8 cellular contexts compared by ENCODE assay signal in the genomic region with DNA sequence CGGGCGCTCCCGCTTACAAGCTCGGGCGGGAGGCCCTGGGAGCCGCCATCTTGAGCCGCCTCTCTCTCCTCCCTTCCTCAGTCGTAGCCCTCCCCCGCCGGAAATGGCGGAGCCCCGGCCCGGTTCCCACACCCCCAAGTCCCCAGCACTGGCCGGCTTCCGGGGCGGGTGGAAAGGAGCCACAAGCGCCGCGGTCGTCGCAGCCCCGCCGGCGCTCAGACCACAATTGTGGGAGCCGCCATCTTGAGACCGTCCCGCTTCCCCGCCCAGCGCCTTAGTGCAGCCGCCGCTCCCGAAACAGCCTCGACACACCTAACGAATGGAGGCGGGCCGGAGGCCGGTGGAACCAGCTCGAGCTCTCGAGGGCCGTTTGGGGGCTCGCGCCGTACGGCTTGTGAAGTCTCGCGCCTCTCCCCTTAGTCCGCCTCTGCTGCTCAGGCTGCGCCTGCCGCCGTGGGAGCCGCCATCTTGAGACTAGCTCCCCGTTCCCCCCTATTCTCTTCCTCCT. TPM values are rescaled to one million over a fixed set of nuclear protein-coding genes. Genes with fewer than 3 reads are reported as not detected.
A peak's percentile ranks its signal among the peaks of the same experiment; 100 is the strongest.
DNase-seq lines count a peak whose midpoint lies in the region; ATAC-seq and TF ChIP-seq lines count a peak whose summit lies in the region.

No MANE protein-coding gene starts in this region.

- peak overlapping the region; percentile 98 for H3K4me3 Mint-ChIP-seq in activated CD4-positive, alpha-beta T cell treated with anti-CD3 and anti-CD28 coated beads, Interleukin-2, amount 10 ng/mL, durations not matched to agents 24 days and 14 days

- H3K27me3 Mint-ChIP-seq in activated CD4-positive, alpha-beta T cell treated with anti-CD3 and anti-CD28 coated beads, Interleukin-2, amount 10 ng/mL, durations not matched to agents 24 days and 14 days, result no peaks in the 10 kb centered on the region

- DNase-seq in AG04449 (ENCODE audit: low read depth, low spot score) (peak; percentile 17), NCI-H460 (ENCODE audit: extremely low read depth, low read depth) (peak; percentile 91), colonic mucosa (peak; percentile 95), left lung (peak; percentile 94 to 95)
- DNase-seq in activated CD4-positive, alpha-beta T cell treated with anti-CD3 and anti-CD28 coated beads, Interleukin-2, amount 10 ng/mL, durations not matched to agents 24 days and 14 days, result peak; percentile 96
- peak; percentile 78 for DNase-seq in stimulated activated CD4-positive, alpha-beta T cell treated with anti-CD3 and anti-CD28 coated beads, Interleukin-2, amount 100 ng/mL, for 4 hours (ENCODE audit: low read depth)

- CTCF ChIA-PET in AG04449 (lab: Yijun Ruan, JAX), result interaction anchor here (1.1 to 2.4 kb wide), 4 partner anchors 19 to 77 kb away, joined by 3 to 7 read pairs (median 4); partner anchors contain the start of gene ARHGAP4

- H3K27me3 ChIP-seq in colonic mucosa (no peaks in the 10 kb centered on the region), left lung (no peaks in the 10 kb centered on the region)

- ATAC-seq in GM18873 (IDR thresholded peaks at IDR 0.05; ENCODE audit: low FRiP score, unreplicated experiment) (peak; percentile 37), HG03159 (IDR thresholded peaks at IDR 0.05; ENCODE audit: unreplicated experiment) (peak; percentile 35), left lung (peak; percentile 81)

- H3K27ac Mint-ChIP-seq in activated CD4-positive, alpha-beta T cell treated with anti-CD3 and anti-CD28 coated beads, Interleukin-2, amount 10 ng/mL, durations not matched to agents 24 days and 14 days, result peak overlapping the region; percentile 100

- H3K4me1 ChIP-seq in colonic mucosa (peaks cover 14% of the 10 kb centered on the region), left lung (peaks cover 12 to 53% of the 10 kb centered on the region in 2 donors)

- peak overlapping the region; percentile 83 for H3K4me3 ChIP-seq in AG04449 (ENCODE audit: low read depth, low read length)
- H3K4me3 ChIP-seq in colonic mucosa, result peak overlapping the region; percentile 48
- peak overlapping the region; percentile 72 to 88 for H3K4me3 ChIP-seq in left lung

- H3K9me3 Mint-ChIP-seq in activated CD4-positive, alpha-beta T cell treated with anti-CD3 and anti-CD28 coated beads, Interleukin-2, amount 10 ng/mL, durations not matched to agents 24 days and 14 days, result no peaks in the 10 kb centered on the region

- intact Hi-C loops in activated CD4-positive, alpha-beta T cell treated with anti-CD3 and anti-CD28 coated beads, Interleukin-2, amount 10 ng/mL, durations not matched to agents 24 days and 14 days (cut with micrococcal nuclease), result loop anchor here (2.0 to 5.0 kb wide), 3 partner anchors 50 to 246 kb away; partner anchors contain the start of genes ABCD1, BCAP31 and MECP2
- intact Hi-C loops in colonic mucosa (cut with DNase I) (no loop called here), left lung (cut with DNase I) (no loop called here)

- H3K36me3 Mint-ChIP-seq in activated CD4-positive, alpha-beta T cell treated with anti-CD3 and anti-CD28 coated beads, Interleukin-2, amount 10 ng/mL, durations not matched to agents 24 days and 14 days (ENCODE audit: low read depth), result peaks cover 17% of the 10 kb centered on the region

- peaks cover 35% of the 10 kb centered on the region for H3K4me1 Mint-ChIP-seq in activated CD4-positive, alpha-beta T cell treated with anti-CD3 and anti-CD28 coated beads, Interleukin-2, amount 10 ng/mL, durations not matched to agents 24 days and 14 days

- H3K9me3 ChIP-seq in colonic mucosa, result no peaks in the 10 kb centered on the region
- H3K9me3 ChIP-seq in left lung, result no peaks in the 10 kb centered on the region

- H3K27ac ChIP-seq in colonic mucosa, result peak overlapping the region; percentile 98
- peak overlapping the region; percentile 98 to 99 for H3K27ac ChIP-seq in left lung

- TF ChIP-seq CTCF in AG04449 (IDR thresholded peaks at IDR 0.05; ENCODE audit: insufficient read depth, low read length, missing control alignments) (no peak), colonic mucosa (IDR thresholded peaks at IDR 0.05) (no peak), left lung (IDR thresholded peaks at IDR 0.05) (no peak)

- POLR2A ChIA-PET in AG04449 (lab: Yijun Ruan, JAX), result interaction anchor here (0.5 to 1.0 kb wide), 4 partner anchors 13 to 245 kb away, joined by 3 read pairs; no protein-coding TSS in a partner anchor

- no peaks in the 10 kb centered on the region for H3K36me3 ChIP-seq in colonic mucosa
- no peaks in the 10 kb centered on the region for H3K36me3 ChIP-seq in left lung

- H3K9ac ChIP-seq in colonic mucosa (ENCODE audit: low read depth in 2 of 2, low read length in 2 of 2), result peak overlapping the region; percentile 87 to 88

RNA-seq across cellular contexts. Expression of gene HCFC1, which starts 0.4 kb away (rescaled TPM):
- 28.0 and 30.3 TPM in 2 replicates for total RNA-seq in NCI-H460 (2014; rRNA removed; shearing (Covaris generic))
- 29.6 and 30.7 TPM in 2 replicates for polyA plus RNA-seq in NCI-H460 (2014; cell fraction: nucleus; rRNA removed)
- 107 and 109 TPM in 2 replicates for total RNA-seq in activated CD4-positive, alpha-beta T cell treated with anti-CD3 and anti-CD28 coated beads, Interleukin-2, amount 10 ng/mL, durations not matched to agents 24 days and 14 days
- 10 to 100 TPM; 36.6 to 80.5 TPM for total RNA-seq in colonic mucosa
- 10 to 100 TPM; 46.6 to 58.1 TPM for total RNA-seq in left lung

RNA-seq across cellular contexts. Expression of gene TMEM187, which starts 1.4 kb away (rescaled TPM):
- 10.0 and 10.3 TPM in 2 replicates for total RNA-seq in NCI-H460 (2014; rRNA removed; shearing (Covaris generic))
- 8.8 and 13.0 TPM in 2 replicates for polyA plus RNA-seq in NCI-H460 (2014; cell fraction: nucleus; rRNA removed)
- 2.4 and 3.8 TPM in 2 replicates for total RNA-seq in activated CD4-positive, alpha-beta T cell treated with anti-CD3 and anti-CD28 coated beads, Interleukin-2, amount 10 ng/mL, durations not matched to agents 24 days and 14 days
- total RNA-seq in colonic mucosa, result 10 to 100 TPM in 1 of 2 donors, 1 to 10 TPM in 1; 8.7 to 19.2 TPM
- 10 to 100 TPM in 1 of 2 donors, 1 to 10 TPM in 1; 8.8 to 13.5 TPM for total RNA-seq in left lung

RNA-seq across cellular contexts. Expression of gene RENBP, which starts 26.7 kb away (rescaled TPM):
- total RNA-seq in NCI-H460 (2014; rRNA removed; shearing (Covaris generic)), result 0.66 and 0.87 TPM in 2 replicates
- 0.39 TPM in 1 of 2 replicates, not detected in the other for polyA plus RNA-seq in NCI-H460 (2014; cell fraction: nucleus; rRNA removed)
- 13.7 and 15.1 TPM in 2 replicates for total RNA-seq in activated CD4-positive, alpha-beta T cell treated with anti-CD3 and anti-CD28 coated beads, Interleukin-2, amount 10 ng/mL, durations not matched to agents 24 days and 14 days
- total RNA-seq in colonic mucosa, result 1 to 10 TPM; 3.3 to 5.0 TPM
- total RNA-seq in left lung, result 10 to 100 TPM; 44.7 to 62.1 TPM

RNA-seq across cellular contexts. Expression of gene NAA10, which starts 36.3 kb away (rescaled TPM):
- total RNA-seq in NCI-H460 (2014; rRNA removed; shearing (Covaris generic)), result 136 and 150 TPM in 2 replicates
- polyA plus RNA-seq in NCI-H460 (2014; cell fraction: nucleus; rRNA removed), result 341 and 541 TPM in 2 replicates
- 153 and 168 TPM in 2 replicates for total RNA-seq in activated CD4-positive, alpha-beta T cell treated with anti-CD3 and anti-CD28 coated beads, Interleukin-2, amount 10 ng/mL, durations not matched to agents 24 days and 14 days
- total RNA-seq in colonic mucosa, result 100 to 1,000 TPM in 1 of 2 donors, 10 to 100 TPM in 1; 55.9 to 115 TPM
- 100 to 1,000 TPM in 1 of 2 donors, 10 to 100 TPM in 1; 87.5 to 105 TPM for total RNA-seq in left lung

RNA-seq across cellular contexts. Expression of gene ARHGAP4, which starts 45.1 kb away (rescaled TPM):
- total RNA-seq in NCI-H460 (2014; rRNA removed; shearing (Covaris generic)), result 51.5 and 55.0 TPM in 2 replicates
- polyA plus RNA-seq in NCI-H460 (2014; cell fraction: nucleus; rRNA removed), result 569 and 681 TPM in 2 replicates
- total RNA-seq in activated CD4-positive, alpha-beta T cell treated with anti-CD3 and anti-CD28 coated beads, Interleukin-2, amount 10 ng/mL, durations not matched to agents 24 days and 14 days, result 135 and 137 TPM in 2 replicates
- total RNA-seq in colonic mucosa (10 to 100 TPM; 19.9 to 30.0 TPM), left lung (10 to 100 TPM; 35.6 to 96.2 TPM)

Comparison
In these comparisons a context has a peak if more than half of its experiments do, and no peak if none do; other contexts are left out.
1. Peak in every context shown above with its lines: DNase-seq, ATAC-seq, H3K4me3 ChIP-seq and H3K27ac ChIP-seq.
2. DNase-seq: peak in every context shown above with its lines; median percentile 96 in activated CD4-positive, alpha-beta T cell treated with anti-CD3 and anti-CD28 coated beads, Interleukin-2, amount 10 ng/mL, durations not matched to agents 24 days and 14 days; 95 in colonic mucosa; 94 in left lung; 91 in NCI-H460; 78 in stimulated activated CD4-positive, alpha-beta T cell treated with anti-CD3 and anti-CD28 coated beads, Interleukin-2, amount 100 ng/mL, for 4 hours; 17 in AG04449.